Comparison of ENCODE assay signal across 1 cellular context in the genomic region with DNA sequence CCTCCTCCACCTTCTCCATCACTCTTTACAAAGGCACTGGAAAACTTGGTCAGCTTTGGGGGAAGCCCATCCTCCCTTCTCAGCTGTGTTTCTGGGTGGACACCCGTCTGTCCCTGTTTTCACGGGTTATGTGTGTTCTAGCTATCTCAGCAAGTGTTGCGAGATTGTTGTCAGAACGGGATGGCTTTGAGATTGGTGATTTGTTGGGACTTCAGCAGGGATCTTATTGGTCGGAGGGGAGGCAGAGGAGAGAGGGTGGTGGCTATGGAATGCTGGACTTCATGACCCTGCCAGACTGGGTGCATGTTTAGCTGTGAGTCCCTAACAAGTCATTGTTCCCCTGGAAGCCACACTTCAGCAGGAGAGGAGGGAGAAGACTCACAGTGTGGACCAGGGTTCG.
TF ChIP-seq lines count a peak whose summit lies in the region.

No MANE protein-coding gene starts in this region.

TF ChIP-seq in WTC11, 78 proteins besides CTCF, POLR2A, EP300 and RAD21:
- no peak for TF ChIP-seq SMAD4 (CRISPR knock-in tag; IDR thresholded peaks at IDR 0.05)
- TF ChIP-seq, protein P1, sequence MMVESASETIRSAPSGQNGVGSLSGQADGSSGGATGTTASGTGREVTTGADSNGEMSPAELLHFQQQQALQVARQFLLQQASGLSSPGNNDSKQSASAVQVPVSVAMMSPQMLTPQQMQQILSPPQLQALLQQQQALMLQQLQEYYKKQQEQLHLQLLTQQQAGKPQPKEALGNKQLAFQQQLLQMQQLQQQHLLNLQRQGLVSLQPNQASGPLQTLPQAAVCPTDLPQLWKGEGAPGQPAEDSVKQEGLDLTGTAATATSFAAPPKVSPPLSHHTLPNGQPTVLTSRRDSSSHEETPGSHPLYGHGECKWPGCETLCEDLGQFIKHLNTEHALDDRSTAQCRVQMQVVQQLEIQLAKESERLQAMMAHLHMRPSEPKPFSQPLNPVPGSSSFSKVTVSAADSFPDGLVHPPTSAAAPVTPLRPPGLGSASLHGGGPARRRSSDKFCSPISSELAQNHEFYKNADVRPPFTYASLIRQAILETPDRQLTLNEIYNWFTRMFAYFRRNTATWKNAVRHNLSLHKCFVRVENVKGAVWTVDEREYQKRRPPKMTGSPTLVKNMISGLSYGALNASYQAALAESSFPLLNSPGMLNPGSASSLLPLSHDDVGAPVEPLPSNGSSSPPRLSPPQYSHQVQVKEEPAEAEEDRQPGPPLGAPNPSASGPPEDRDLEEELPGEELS (CRISPR knock-in tag; IDR thresholded peaks at IDR 0.05): no peak
- no peak for TF ChIP-seq TEAD1 (CRISPR knock-in tag; IDR thresholded peaks at IDR 0.05)
- no peak for TF ChIP-seq NFYB (CRISPR knock-in tag; conservative IDR thresholded peaks at IDR 0.05; ENCODE audit: low read depth)
- TF ChIP-seq KAT7 (CRISPR knock-in tag; IDR thresholded peaks at IDR 0.05; ENCODE audit: borderline replicate concordance): no peak
- TF ChIP-seq, protein P2, sequence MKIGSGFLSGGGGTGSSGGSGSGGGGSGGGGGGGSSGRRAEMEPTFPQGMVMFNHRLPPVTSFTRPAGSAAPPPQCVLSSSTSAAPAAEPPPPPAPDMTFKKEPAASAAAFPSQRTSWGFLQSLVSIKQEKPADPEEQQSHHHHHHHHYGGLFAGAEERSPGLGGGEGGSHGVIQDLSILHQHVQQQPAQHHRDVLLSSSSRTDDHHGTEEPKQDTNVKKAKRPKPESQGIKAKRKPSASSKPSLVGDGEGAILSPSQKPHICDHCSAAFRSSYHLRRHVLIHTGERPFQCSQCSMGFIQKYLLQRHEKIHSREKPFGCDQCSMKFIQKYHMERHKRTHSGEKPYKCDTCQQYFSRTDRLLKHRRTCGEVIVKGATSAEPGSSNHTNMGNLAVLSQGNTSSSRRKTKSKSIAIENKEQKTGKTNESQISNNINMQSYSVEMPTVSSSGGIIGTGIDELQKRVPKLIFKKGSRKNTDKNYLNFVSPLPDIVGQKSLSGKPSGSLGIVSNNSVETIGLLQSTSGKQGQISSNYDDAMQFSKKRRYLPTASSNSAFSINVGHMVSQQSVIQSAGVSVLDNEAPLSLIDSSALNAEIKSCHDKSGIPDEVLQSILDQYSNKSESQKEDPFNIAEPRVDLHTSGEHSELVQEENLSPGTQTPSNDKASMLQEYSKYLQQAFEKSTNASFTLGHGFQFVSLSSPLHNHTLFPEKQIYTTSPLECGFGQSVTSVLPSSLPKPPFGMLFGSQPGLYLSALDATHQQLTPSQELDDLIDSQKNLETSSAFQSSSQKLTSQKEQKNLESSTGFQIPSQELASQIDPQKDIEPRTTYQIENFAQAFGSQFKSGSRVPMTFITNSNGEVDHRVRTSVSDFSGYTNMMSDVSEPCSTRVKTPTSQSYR (CRISPR knock-in tag; IDR thresholded peaks at IDR 0.05): no peak
- TF ChIP-seq, protein P3, sequence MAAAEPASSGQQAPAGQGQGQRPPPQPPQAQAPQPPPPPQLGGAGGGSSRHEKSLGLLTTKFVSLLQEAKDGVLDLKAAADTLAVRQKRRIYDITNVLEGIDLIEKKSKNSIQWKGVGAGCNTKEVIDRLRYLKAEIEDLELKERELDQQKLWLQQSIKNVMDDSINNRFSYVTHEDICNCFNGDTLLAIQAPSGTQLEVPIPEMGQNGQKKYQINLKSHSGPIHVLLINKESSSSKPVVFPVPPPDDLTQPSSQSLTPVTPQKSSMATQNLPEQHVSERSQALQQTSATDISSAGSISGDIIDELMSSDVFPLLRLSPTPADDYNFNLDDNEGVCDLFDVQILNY (CRISPR knock-in tag; IDR thresholded peaks at IDR 0.05): no peak
- TF ChIP-seq, protein P4, sequence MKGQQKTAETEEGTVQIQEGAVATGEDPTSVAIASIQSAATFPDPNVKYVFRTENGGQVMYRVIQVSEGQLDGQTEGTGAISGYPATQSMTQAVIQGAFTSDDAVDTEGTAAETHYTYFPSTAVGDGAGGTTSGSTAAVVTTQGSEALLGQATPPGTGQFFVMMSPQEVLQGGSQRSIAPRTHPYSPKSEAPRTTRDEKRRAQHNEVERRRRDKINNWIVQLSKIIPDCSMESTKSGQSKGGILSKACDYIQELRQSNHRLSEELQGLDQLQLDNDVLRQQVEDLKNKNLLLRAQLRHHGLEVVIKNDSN (CRISPR knock-in tag; IDR thresholded peaks at IDR 0.05): no peak
- no peak for TF ChIP-seq NFE2L1 (CRISPR knock-in tag; IDR thresholded peaks at IDR 0.05)
- no peak for TF ChIP-seq ZNF416 (CRISPR knock-in tag; IDR thresholded peaks at IDR 0.05)
- no peak for TF ChIP-seq OVOL2 (CRISPR knock-in tag; IDR thresholded peaks at IDR 0.05; ENCODE audit: borderline replicate concordance)
- no peak for TF ChIP-seq EMX1 (CRISPR knock-in tag; IDR thresholded peaks at IDR 0.05)
- no peak for TF ChIP-seq ZNF671 (CRISPR knock-in tag; IDR thresholded peaks at IDR 0.05)
- no peak for TF ChIP-seq FOXK1 (CRISPR knock-in tag; IDR thresholded peaks at IDR 0.05)
- no peak for TF ChIP-seq ZNF138 (CRISPR knock-in tag; conservative IDR thresholded peaks at IDR 0.05)
- TF ChIP-seq, protein P5, sequence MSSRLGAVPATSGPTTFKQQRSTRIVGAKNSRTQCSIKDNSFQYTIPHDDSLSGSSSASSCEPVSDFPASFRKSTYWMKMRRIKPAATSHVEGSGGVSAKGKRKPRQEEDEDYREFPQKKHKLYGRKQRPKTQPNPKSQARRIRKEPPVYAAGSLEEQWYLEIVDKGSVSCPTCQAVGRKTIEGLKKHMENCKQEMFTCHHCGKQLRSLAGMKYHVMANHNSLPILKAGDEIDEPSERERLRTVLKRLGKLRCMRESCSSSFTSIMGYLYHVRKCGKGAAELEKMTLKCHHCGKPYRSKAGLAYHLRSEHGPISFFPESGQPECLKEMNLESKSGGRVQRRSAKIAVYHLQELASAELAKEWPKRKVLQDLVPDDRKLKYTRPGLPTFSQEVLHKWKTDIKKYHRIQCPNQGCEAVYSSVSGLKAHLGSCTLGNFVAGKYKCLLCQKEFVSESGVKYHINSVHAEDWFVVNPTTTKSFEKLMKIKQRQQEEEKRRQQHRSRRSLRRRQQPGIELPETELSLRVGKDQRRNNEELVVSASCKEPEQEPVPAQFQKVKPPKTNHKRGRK (CRISPR knock-in tag; IDR thresholded peaks at IDR 0.05; ENCODE audit: borderline replicate concordance): no peak
- TF ChIP-seq, protein P6, sequence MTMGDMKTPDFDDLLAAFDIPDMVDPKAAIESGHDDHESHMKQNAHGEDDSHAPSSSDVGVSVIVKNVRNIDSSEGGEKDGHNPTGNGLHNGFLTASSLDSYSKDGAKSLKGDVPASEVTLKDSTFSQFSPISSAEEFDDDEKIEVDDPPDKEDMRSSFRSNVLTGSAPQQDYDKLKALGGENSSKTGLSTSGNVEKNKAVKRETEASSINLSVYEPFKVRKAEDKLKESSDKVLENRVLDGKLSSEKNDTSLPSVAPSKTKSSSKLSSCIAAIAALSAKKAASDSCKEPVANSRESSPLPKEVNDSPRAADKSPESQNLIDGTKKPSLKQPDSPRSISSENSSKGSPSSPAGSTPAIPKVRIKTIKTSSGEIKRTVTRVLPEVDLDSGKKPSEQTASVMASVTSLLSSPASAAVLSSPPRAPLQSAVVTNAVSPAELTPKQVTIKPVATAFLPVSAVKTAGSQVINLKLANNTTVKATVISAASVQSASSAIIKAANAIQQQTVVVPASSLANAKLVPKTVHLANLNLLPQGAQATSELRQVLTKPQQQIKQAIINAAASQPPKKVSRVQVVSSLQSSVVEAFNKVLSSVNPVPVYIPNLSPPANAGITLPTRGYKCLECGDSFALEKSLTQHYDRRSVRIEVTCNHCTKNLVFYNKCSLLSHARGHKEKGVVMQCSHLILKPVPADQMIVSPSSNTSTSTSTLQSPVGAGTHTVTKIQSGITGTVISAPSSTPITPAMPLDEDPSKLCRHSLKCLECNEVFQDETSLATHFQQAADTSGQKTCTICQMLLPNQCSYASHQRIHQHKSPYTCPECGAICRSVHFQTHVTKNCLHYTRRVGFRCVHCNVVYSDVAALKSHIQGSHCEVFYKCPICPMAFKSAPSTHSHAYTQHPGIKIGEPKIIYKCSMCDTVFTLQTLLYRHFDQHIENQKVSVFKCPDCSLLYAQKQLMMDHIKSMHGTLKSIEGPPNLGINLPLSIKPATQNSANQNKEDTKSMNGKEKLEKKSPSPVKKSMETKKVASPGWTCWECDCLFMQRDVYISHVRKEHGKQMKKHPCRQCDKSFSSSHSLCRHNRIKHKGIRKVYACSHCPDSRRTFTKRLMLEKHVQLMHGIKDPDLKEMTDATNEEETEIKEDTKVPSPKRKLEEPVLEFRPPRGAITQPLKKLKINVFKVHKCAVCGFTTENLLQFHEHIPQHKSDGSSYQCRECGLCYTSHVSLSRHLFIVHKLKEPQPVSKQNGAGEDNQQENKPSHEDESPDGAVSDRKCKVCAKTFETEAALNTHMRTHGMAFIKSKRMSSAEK (CRISPR knock-in tag; IDR thresholded peaks at IDR 0.05; ENCODE audit: borderline replicate concordance): no peak
- no peak for TF ChIP-seq GABPB1 (CRISPR knock-in tag; IDR thresholded peaks at IDR 0.05)
